Comparison of ENCODE assay signal across 1 cellular context in genomic region chr1:21021311-21021710, GRCh38.
TF ChIP-seq lines count a peak whose summit lies in the region.

No MANE protein-coding gene starts in this region.

TF ChIP-seq in HepG2, 621 proteins besides CTCF, POLR2A, EP300 and RAD21 (continued from another document):
- TF ChIP-seq, protein P1, sequence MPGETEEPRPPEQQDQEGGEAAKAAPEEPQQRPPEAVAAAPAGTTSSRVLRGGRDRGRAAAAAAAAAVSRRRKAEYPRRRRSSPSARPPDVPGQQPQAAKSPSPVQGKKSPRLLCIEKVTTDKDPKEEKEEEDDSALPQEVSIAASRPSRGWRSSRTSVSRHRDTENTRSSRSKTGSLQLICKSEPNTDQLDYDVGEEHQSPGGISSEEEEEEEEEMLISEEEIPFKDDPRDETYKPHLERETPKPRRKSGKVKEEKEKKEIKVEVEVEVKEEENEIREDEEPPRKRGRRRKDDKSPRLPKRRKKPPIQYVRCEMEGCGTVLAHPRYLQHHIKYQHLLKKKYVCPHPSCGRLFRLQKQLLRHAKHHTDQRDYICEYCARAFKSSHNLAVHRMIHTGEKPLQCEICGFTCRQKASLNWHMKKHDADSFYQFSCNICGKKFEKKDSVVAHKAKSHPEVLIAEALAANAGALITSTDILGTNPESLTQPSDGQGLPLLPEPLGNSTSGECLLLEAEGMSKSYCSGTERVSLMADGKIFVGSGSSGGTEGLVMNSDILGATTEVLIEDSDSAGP (CRISPR knock-in tag; IDR thresholded peaks at IDR 0.05; ENCODE audit: borderline replicate concordance): no peak
